16 cellular contexts compared by ENCODE assay signal in genomic region chr6:4341078-4341797, GRCh38.
A peak's percentile ranks its signal among the peaks of the same experiment; 100 is the strongest.
DNase-seq lines count a peak whose midpoint lies in the region; ATAC-seq and TF ChIP-seq lines count a peak whose summit lies in the region.
"Had no signal": no experiment of that assay in that cellular context is flagged by ENCODE, and none has a peak within 500 bp of the region (broad histone marks: within the 10 kb centered on the region; RNA-seq: fewer than 3 reads in every experiment).

No MANE protein-coding gene starts in this region.

- POLR2A ChIA-PET in CD8-positive, alpha-beta T cell (lab: Charles Lee), result no interaction called here

- H3K36me3 Mint-ChIP-seq in CD8-positive, alpha-beta T cell, result no peaks in the 10 kb centered on the region

- no peaks in the 10 kb centered on the region for H3K9me3 Mint-ChIP-seq in CD8-positive, alpha-beta T cell
- H3K9me3 Mint-ChIP-seq: CD4-positive, alpha-beta T cell; H9 had no signal

- H2AK5ac ChIP-seq in trophoblast cell (ENCODE audit: low read length), result no peak overlapping the region

- WGBS in trophoblast cell (ENCODE audit: extremely low coverage, insufficient coverage, insufficient read length), result no CpG with 5 or more reads among the region's 5 CpGs

- CTCF ChIA-PET in CD8-positive, alpha-beta T cell (lab: Charles Lee), result interaction anchor here (0.9 kb wide), 1 partner anchor 14 kb away, joined by 3 read pairs; no protein-coding TSS in a partner anchor

- H3K79me2 ChIP-seq in OCI-LY3 (ENCODE audit: low read length), result no peaks in the 10 kb centered on the region
- no peaks in the 10 kb centered on the region for H3K79me2 ChIP-seq in trophoblast cell (ENCODE audit: control insufficient read depth, insufficient read depth, low read length, poor library complexity)

- peak; percentile 96 for ATAC-seq in left colon
- no peak for ATAC-seq in CD8-positive, alpha-beta T cell
- ATAC-seq: A549, K562 had no signal

- H4K91ac ChIP-seq in trophoblast cell (ENCODE audit: low read depth, low read length), result no peak overlapping the region

- no peak overlapping the region for H4K12ac ChIP-seq in trophoblast cell (ENCODE audit: low read depth, low read length)

- no peak for TF ChIP-seq CTCF in OCI-LY3 (IDR thresholded peaks at IDR 0.05; ENCODE audit: low read depth, low read length)
- TF ChIP-seq CTCF in CD8-positive, alpha-beta T cell (IDR thresholded peaks at IDR 0.05), result no peak

- no peaks in the 10 kb centered on the region for H4K20me1 ChIP-seq in OCI-LY3 (ENCODE audit: insufficient read depth, low read length)

- H3K9me3 ChIP-seq in OCI-LY3 (ENCODE audit: insufficient read depth, low read length) (peaks cover 22% of the 10 kb centered on the region), trophoblast cell (ENCODE audit: insufficient read depth, low read depth, low read length) (no peaks in the 10 kb centered on the region)
- H3K9me3 ChIP-seq in CD8-positive, alpha-beta T cell (ENCODE audit: low read length), result no peaks in the 10 kb centered on the region
- H3K9me3 ChIP-seq: A549 had no signal

- DNase-seq in D341Med (ENCODE audit: low spot score) (peak; percentile 4), left colon (peak in 1 of 2 donors; percentile 38), trophoblast cell (no peak), germinal center (ENCODE audit: low spot score) (no peak), NK-92 (lab: John Stamatoyannopoulos, UW; ENCODE audit: unreplicated experiment) (no peak)
- DNase-seq in CD8-positive, alpha-beta T cell, result no peak
- DNase-seq: AML-193; Calu3; CD4-positive, alpha-beta T cell; H9 had no signal

- no peaks in the 10 kb centered on the region for H3K27me3 ChIP-seq in OCI-LY3 (ENCODE audit: low read depth, low read length)
- H3K27me3 ChIP-seq in trophoblast cell (ENCODE audit: insufficient read depth, low read length), result no peaks in the 10 kb centered on the region
- H3K27me3 ChIP-seq in CD8-positive, alpha-beta T cell (ENCODE audit: insufficient read depth, low read length), result no peaks in the 10 kb centered on the region

- no peak overlapping the region for H4K8ac ChIP-seq in trophoblast cell (ENCODE audit: low read depth, low read length)

- H3K18ac ChIP-seq in trophoblast cell (ENCODE audit: low read length), result no peak overlapping the region

- H3K4me2 ChIP-seq in OCI-LY3 (ENCODE audit: low read length), result no peak overlapping the region
- H3K4me2 ChIP-seq in trophoblast cell (ENCODE audit: low read length), result no peak overlapping the region
- H3K4me2 ChIP-seq: A549 had no signal

- H3K9ac ChIP-seq in OCI-LY3 (ENCODE audit: low read length) (no peak overlapping the region), trophoblast cell (ENCODE audit: low read length) (no peak overlapping the region)

- no peak overlapping the region for H3K4me3 ChIP-seq in OCI-LY3 (ENCODE audit: low read length)
- H3K4me3 ChIP-seq in trophoblast cell (ENCODE audit: low read depth, low read length), result no peak overlapping the region
- H3K4me3 ChIP-seq in CD8-positive, alpha-beta T cell (ENCODE audit: low read depth, low read length), result no peak overlapping the region
- H3K4me3 ChIP-seq: A549, K562 had no signal

- H3K4me1 ChIP-seq in OCI-LY3 (ENCODE audit: low read length), result peaks cover 70% of the 10 kb centered on the region
- peaks cover 0 to 7% of the 10 kb centered on the region in 2 experiments for H3K4me1 ChIP-seq in trophoblast cell (ENCODE audit: control insufficient read depth in 1 of 2, insufficient read depth in 2 of 2, low read length in 2 of 2)
- H3K4me1 ChIP-seq in CD8-positive, alpha-beta T cell (ENCODE audit: insufficient read depth, low read length), result no peaks in the 10 kb centered on the region
- H3K4me1 ChIP-seq: A549 had no signal

- no peak overlapping the region for H2BK5ac ChIP-seq in trophoblast cell (ENCODE audit: low read depth, low read length, poor library complexity)

- H3K23ac ChIP-seq in trophoblast cell (ENCODE audit: low read length), result no peak overlapping the region

- H2AFZ ChIP-seq in OCI-LY3 (ENCODE audit: low read depth, low read length) (no peak overlapping the region), trophoblast cell (ENCODE audit: insufficient read depth, low read length, poor library complexity) (no peak overlapping the region)

- peaks cover 14% of the 10 kb centered on the region for H3K79me1 ChIP-seq in trophoblast cell (ENCODE audit: low read length)

- H3K4me3 Mint-ChIP-seq in CD8-positive, alpha-beta T cell, result no peak overlapping the region
- H3K4me3 Mint-ChIP-seq: CD4-positive, alpha-beta T cell; H9 had no signal

- H2BK120ac ChIP-seq in trophoblast cell (ENCODE audit: insufficient read depth, low read length, poor library complexity), result no peak overlapping the region

- intact Hi-C loops in left colon (cut with DNase I, micrococcal nuclease), result no loop called here
- intact Hi-C loops in CD8-positive, alpha-beta T cell (cut with DNase I, micrococcal nuclease), result no loop called here

- H3K36me3 ChIP-seq in OCI-LY3 (replicated peaks; ENCODE audit: low read depth, low read length), result peaks cover 26% of the 10 kb centered on the region
- H3K36me3 ChIP-seq in trophoblast cell (ENCODE audit: control insufficient read depth in 1 of 2, insufficient read depth in 2 of 2, low read length in 2 of 2), result peaks cover 2 to 4% of the 10 kb centered on the region in 2 experiments
- H3K36me3 ChIP-seq in CD8-positive, alpha-beta T cell (ENCODE audit: insufficient read depth, low read length), result no peaks in the 10 kb centered on the region

- H3K27ac ChIP-seq in OCI-LY3 (ENCODE audit: low read length) (peak overlapping the region; percentile 100; the same call in 1 of the 2 replicates), trophoblast cell (ENCODE audit: low read depth, low read length) (no peak overlapping the region)
- H3K27ac ChIP-seq in CD8-positive, alpha-beta T cell (ENCODE audit: low read depth, low read length), result no peak overlapping the region
- H3K27ac ChIP-seq: 22Rv1, A549, C4-2B, HL-60 had no signal

- H2BK12ac ChIP-seq in trophoblast cell (ENCODE audit: low read length), result peak overlapping the region; percentile 46

- no peak overlapping the region for H3K27ac Mint-ChIP-seq in CD8-positive, alpha-beta T cell
- H3K27ac Mint-ChIP-seq: CD4-positive, alpha-beta T cell; H9 had no signal

- peaks cover 3% of the 10 kb centered on the region for H3K27me3 Mint-ChIP-seq in CD8-positive, alpha-beta T cell (ENCODE audit: low read depth)

- H3K4me1 Mint-ChIP-seq in CD8-positive, alpha-beta T cell (ENCODE audit: low read depth), result no peaks in the 10 kb centered on the region

- H3K14ac ChIP-seq in trophoblast cell (ENCODE audit: low read length), result no peak overlapping the region

- H3K4ac ChIP-seq in trophoblast cell (ENCODE audit: low read depth, low read length), result no peak overlapping the region
